ENCODE assay signal across 5 cellular contexts in genomic region chr7:100363797-100364196, GRCh38. TPM values are rescaled to one million over a fixed set of nuclear protein-coding genes. Genes with fewer than 3 reads are reported as not detected.
"Had no signal": no experiment of that assay in that cellular context is flagged by ENCODE, and none has a peak within 500 bp of the region (broad histone marks: within the 10 kb centered on the region; RNA-seq: fewer than 3 reads in every experiment).

No MANE protein-coding gene starts in this region.

RNA-seq across cellular contexts. Expression of gene PILRA, which starts 9.5 kb away (rescaled TPM):
- total RNA-seq: RPMI7951 had no signal

RNA-seq across cellular contexts. Expression of gene SPDYE3, which starts 56.3 kb away (rescaled TPM):
- total RNA-seq: NCI-H460, PC-9, Peyer's patch, Right ventricle myocardium inferior, RPMI7951 had no signal
